1 cellular context compared by ENCODE assay signal in genomic region chr16:28930652-28931051, GRCh38.
TF ChIP-seq lines count a peak whose summit lies in the region.

No MANE protein-coding gene starts in this region.

TF ChIP-seq in GM12878, 131 proteins besides CTCF, POLR2A, EP300 and RAD21 (continues in another document):
- no peak for TF ChIP-seq SUPT20H (IDR thresholded peaks at IDR 0.05; ENCODE audit: borderline replicate concordance, control insufficient read depth, low read depth, low read length)
- 0 out of 2 replicates have a peak, but pooled peaks have one; percentile 17 for TF ChIP-seq BMI1 (IDR thresholded peaks at IDR 0.05; ENCODE audit: borderline replicate concordance)
- TF ChIP-seq, protein P1, sequence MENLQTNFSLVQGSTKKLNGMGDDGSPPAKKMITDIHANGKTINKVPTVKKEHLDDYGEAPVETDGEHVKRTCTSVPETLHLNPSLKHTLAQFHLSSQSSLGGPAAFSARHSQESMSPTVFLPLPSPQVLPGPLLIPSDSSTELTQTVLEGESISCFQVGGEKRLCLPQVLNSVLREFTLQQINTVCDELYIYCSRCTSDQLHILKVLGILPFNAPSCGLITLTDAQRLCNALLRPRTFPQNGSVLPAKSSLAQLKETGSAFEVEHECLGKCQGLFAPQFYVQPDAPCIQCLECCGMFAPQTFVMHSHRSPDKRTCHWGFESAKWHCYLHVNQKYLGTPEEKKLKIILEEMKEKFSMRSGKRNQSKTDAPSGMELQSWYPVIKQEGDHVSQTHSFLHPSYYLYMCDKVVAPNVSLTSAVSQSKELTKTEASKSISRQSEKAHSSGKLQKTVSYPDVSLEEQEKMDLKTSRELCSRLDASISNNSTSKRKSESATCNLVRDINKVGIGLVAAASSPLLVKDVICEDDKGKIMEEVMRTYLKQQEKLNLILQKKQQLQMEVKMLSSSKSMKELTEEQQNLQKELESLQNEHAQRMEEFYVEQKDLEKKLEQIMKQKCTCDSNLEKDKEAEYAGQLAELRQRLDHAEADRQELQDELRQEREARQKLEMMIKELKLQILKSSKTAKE (IDR thresholded peaks at IDR 0.05; ENCODE audit: low read depth, poor library complexity, severe bottlenecking), result peak; percentile 36
- peak; percentile 78 for TF ChIP-seq SPI1 (IDR thresholded peaks at IDR 0.05; ENCODE audit: borderline replicate concordance, insufficient read depth, low read depth, low read length)
- TF ChIP-seq ZBTB4 (CRISPR knock-in tag; IDR thresholded peaks at IDR 0.05), result no peak
- TF ChIP-seq IRF5 (IDR thresholded peaks at IDR 0.05; ENCODE audit: borderline replicate concordance), result no peak
- peak; percentile 56 for TF ChIP-seq ATF7 (IDR thresholded peaks at IDR 0.05; ENCODE audit: low read depth)
- TF ChIP-seq MTA2 (IDR thresholded peaks at IDR 0.05; ENCODE audit: low read depth), result peak; percentile 67
- TF ChIP-seq HDAC6 (IDR thresholded peaks at IDR 0.05; ENCODE audit: unreplicated experiment), result no peak
- no peak for TF ChIP-seq MYB (IDR thresholded peaks at IDR 0.05; ENCODE audit: borderline replicate concordance, low read depth, low read length)
- TF ChIP-seq, protein P2, sequence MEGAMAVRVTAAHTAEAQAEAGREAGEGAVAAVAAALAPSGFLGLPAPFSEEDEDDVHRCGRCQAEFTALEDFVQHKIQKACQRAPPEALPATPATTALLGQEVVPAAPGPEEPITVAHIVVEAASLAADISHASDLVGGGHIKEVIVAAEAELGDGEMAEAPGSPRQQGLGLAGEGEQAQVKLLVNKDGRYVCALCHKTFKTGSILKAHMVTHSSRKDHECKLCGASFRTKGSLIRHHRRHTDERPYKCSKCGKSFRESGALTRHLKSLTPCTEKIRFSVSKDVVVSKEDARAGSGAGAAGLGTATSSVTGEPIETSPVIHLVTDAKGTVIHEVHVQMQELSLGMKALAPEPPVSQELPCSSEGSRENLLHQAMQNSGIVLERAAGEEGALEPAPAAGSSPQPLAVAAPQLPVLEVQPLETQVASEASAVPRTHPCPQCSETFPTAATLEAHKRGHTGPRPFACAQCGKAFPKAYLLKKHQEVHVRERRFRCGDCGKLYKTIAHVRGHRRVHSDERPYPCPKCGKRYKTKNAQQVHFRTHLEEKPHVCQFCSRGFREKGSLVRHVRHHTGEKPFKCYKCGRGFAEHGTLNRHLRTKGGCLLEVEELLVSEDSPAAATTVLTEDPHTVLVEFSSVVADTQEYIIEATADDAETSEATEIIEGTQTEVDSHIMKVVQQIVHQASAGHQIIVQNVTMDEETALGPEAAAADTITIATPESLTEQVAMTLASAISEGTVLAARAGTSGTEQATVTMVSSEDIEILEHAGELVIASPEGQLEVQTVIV (IDR thresholded peaks at IDR 0.05; ENCODE audit: borderline replicate concordance, partially characterized antibody), result peak; percentile 34
- no peak for TF ChIP-seq MXI1 (IDR thresholded peaks at IDR 0.05; ENCODE audit: low read depth, low read length)
- no peak for TF ChIP-seq PAX8 (IDR thresholded peaks at IDR 0.05)
- no peak for TF ChIP-seq MEF2A (IDR thresholded peaks at IDR 0.05; ENCODE audit: insufficient read depth, low read depth, low read length)
- peak; percentile 90 for TF ChIP-seq IKZF1 (conservative IDR thresholded peaks at IDR 0.05)
- TF ChIP-seq, protein P3, sequence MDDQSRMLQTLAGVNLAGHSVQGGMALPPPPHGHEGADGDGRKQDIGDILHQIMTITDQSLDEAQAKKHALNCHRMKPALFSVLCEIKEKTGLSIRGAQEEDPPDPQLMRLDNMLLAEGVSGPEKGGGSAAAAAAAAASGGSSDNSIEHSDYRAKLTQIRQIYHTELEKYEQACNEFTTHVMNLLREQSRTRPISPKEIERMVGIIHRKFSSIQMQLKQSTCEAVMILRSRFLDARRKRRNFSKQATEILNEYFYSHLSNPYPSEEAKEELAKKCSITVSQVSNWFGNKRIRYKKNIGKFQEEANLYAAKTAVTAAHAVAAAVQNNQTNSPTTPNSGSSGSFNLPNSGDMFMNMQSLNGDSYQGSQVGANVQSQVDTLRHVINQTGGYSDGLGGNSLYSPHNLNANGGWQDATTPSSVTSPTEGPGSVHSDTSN (IDR thresholded peaks at IDR 0.05; ENCODE audit: insufficient replicate concordance, low read depth, low read length), result no peak
- no peak for TF ChIP-seq ZNF274 (IDR thresholded peaks at IDR 0.05; ENCODE audit: insufficient read depth, insufficient read length)
- TF ChIP-seq EED (IDR thresholded peaks at IDR 0.05; ENCODE audit: low read depth), result peak; percentile 50; the same call in 1 of the 2 replicates
- TF ChIP-seq CBX5 (IDR thresholded peaks at IDR 0.05; ENCODE audit: low read depth), result no peak
- no peak for TF ChIP-seq PAX5 (IDR thresholded peaks at IDR 0.05; ENCODE audit: borderline replicate concordance, low read depth, low read length)
- 0 out of 2 replicates have a peak, but pooled peaks have one; percentile 41 for TF ChIP-seq RB1 (IDR thresholded peaks at IDR 0.05; ENCODE audit: borderline replicate concordance)
- peak; percentile 84 to 85; a peak in 3 of 4 replicates for TF ChIP-seq IKZF2 (IDR thresholded peaks at IDR 0.05)
- peak; percentile 64 for TF ChIP-seq NBN (IDR thresholded peaks at IDR 0.05)
- peak; percentile 34; the same call in 1 of the 2 replicates for TF ChIP-seq MAX (IDR thresholded peaks at IDR 0.05; ENCODE audit: low read depth, low read length)
- TF ChIP-seq, protein P4, sequence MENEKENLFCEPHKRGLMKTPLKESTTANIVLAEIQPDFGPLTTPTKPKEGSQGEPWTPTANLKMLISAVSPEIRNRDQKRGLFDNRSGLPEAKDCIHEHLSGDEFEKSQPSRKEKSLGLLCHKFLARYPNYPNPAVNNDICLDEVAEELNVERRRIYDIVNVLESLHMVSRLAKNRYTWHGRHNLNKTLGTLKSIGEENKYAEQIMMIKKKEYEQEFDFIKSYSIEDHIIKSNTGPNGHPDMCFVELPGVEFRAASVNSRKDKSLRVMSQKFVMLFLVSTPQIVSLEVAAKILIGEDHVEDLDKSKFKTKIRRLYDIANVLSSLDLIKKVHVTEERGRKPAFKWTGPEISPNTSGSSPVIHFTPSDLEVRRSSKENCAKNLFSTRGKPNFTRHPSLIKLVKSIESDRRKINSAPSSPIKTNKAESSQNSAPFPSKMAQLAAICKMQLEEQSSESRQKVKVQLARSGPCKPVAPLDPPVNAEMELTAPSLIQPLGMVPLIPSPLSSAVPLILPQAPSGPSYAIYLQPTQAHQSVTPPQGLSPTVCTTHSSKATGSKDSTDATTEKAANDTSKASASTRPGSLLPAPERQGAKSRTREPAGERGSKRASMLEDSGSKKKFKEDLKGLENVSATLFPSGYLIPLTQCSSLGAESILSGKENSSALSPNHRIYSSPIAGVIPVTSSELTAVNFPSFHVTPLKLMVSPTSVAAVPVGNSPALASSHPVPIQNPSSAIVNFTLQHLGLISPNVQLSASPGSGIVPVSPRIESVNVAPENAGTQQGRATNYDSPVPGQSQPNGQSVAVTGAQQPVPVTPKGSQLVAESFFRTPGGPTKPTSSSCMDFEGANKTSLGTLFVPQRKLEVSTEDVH (IDR thresholded peaks at IDR 0.05; ENCODE audit: low read depth, partially characterized antibody), result no peak
- no peak for TF ChIP-seq SIN3A (IDR thresholded peaks at IDR 0.05; ENCODE audit: low read depth, low read length)
- TF ChIP-seq, protein P5, sequence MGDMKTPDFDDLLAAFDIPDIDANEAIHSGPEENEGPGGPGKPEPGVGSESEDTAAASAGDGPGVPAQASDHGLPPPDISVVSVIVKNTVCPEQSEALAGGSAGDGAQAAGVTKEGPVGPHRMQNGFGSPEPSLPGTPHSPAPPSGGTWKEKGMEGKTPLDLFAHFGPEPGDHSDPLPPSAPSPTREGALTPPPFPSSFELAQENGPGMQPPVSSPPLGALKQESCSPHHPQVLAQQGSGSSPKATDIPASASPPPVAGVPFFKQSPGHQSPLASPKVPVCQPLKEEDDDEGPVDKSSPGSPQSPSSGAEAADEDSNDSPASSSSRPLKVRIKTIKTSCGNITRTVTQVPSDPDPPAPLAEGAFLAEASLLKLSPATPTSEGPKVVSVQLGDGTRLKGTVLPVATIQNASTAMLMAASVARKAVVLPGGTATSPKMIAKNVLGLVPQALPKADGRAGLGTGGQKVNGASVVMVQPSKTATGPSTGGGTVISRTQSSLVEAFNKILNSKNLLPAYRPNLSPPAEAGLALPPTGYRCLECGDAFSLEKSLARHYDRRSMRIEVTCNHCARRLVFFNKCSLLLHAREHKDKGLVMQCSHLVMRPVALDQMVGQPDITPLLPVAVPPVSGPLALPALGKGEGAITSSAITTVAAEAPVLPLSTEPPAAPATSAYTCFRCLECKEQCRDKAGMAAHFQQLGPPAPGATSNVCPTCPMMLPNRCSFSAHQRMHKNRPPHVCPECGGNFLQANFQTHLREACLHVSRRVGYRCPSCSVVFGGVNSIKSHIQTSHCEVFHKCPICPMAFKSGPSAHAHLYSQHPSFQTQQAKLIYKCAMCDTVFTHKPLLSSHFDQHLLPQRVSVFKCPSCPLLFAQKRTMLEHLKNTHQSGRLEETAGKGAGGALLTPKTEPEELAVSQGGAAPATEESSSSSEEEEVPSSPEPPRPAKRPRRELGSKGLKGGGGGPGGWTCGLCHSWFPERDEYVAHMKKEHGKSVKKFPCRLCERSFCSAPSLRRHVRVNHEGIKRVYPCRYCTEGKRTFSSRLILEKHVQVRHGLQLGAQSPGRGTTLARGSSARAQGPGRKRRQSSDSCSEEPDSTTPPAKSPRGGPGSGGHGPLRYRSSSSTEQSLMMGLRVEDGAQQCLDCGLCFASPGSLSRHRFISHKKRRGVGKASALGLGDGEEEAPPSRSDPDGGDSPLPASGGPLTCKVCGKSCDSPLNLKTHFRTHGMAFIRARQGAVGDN (IDR thresholded peaks at IDR 0.05), result peak; percentile 96
- TF ChIP-seq TCF3 (IDR thresholded peaks at IDR 0.05; ENCODE audit: borderline replicate concordance, insufficient read depth, low read depth, low read length), result peak; percentile 70; the same call in 1 of the 2 replicates
- TF ChIP-seq, protein P6, sequence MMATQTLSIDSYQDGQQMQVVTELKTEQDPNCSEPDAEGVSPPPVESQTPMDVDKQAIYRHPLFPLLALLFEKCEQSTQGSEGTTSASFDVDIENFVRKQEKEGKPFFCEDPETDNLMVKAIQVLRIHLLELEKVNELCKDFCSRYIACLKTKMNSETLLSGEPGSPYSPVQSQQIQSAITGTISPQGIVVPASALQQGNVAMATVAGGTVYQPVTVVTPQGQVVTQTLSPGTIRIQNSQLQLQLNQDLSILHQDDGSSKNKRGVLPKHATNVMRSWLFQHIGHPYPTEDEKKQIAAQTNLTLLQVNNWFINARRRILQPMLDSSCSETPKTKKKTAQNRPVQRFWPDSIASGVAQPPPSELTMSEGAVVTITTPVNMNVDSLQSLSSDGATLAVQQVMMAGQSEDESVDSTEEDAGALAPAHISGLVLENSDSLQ (IDR thresholded peaks at IDR 0.05), result peak; percentile 58; the same call in 1 of the 2 replicates
- TF ChIP-seq SMAD1 (IDR thresholded peaks at IDR 0.05; ENCODE audit: low read depth, partially characterized antibody), result peak; percentile 50
- no peak for TF ChIP-seq CREB1 (IDR thresholded peaks at IDR 0.05; ENCODE audit: low read depth)
